1 cellular context compared by ENCODE assay signal in the genomic region with DNA sequence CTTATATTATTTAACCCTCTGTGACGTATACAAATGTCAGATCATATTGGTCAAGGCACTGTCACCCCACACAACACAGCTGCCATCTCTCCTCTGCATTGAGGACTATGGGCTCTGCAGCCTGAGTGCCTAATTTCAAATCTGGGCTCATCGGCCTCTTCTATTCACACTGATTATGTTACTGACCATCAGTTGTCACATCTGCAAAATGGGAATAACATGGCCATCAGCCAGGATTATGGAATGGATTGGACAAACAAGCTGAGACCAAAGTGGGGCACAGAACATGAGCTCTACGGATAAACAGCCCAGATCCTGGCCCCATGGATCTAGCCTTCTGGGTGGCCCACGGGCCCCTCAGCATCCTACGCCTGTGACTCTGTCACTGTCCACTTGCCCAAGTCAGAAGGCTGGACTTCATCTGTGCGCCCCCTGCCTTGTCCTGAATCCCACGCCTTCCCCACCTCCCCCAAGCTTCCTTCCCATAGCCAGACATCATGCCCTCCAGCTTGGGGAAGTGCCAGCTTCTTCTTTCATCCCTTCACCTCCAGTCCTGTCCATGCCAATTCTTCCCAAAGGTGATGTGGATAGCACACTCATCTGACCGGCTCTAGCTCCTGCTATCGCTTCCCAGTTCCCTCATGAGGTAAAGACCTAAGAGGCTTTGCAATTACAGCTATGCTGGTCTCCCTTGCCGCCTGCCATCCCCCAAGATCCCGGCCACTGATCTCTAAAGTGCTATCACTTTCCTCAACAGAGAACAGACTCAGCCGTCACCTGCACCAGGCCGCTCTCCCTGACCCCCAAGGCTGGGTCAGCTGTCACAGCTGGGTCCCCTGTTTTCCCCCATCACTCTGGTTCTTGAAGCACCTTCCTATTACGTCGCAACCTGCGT.
TF ChIP-seq lines count a peak whose summit lies in the region.

No MANE protein-coding gene starts in this region.

TF ChIP-seq in K562, 482 proteins besides CTCF, POLR2A, EP300 and RAD21:
- TF ChIP-seq STAG1 (CRISPR knock-in tag; IDR thresholded peaks at IDR 0.05; ENCODE audit: borderline replicate concordance) (0 out of 2 replicates have a peak, but pooled peaks have one; percentile 41), ZNF586 (CRISPR knock-in tag; conservative IDR thresholded peaks at IDR 0.05) (no peak), GTF2E2 (tag; IDR thresholded peaks at IDR 0.05) (peak; percentile 44), MAFG (tag; conservative IDR thresholded peaks at IDR 0.05) (no peak), BRCA1 (IDR thresholded peaks at IDR 0.05) (no peak), BRCA1 (CRISPR knock-in tag; IDR thresholded peaks at IDR 0.05) (0 out of 2 replicates have a peak, but pooled peaks have one; percentile 45), ZC3H4 (CRISPR knock-in tag; IDR thresholded peaks at IDR 0.05; ENCODE audit: borderline replicate concordance) (peak; percentile 91; the same call in 1 of the 2 replicates), HDAC2 (IDR thresholded peaks at IDR 0.05) (0 out of 2 replicates have a peak, but pooled peaks have one; percentile 13), RBM25 (IDR thresholded peaks at IDR 0.05; ENCODE audit: low read depth, low read length, severe bottlenecking) (peak; percentile 70), KDM1A (IDR thresholded peaks at IDR 0.05) (peak in 1 of 2 experiments; percentile 27; a peak in 1 of 4 replicates), TRIM25 (IDR thresholded peaks at IDR 0.05; ENCODE audit: borderline replicate concordance) (no peak), ZBTB40 (IDR thresholded peaks at IDR 0.05) (no peak), ZBTB40 (CRISPR knock-in tag; IDR thresholded peaks at IDR 0.05) (no peak), MEF2A (IDR thresholded peaks at IDR 0.05; ENCODE audit: control insufficient read depth, low read depth, low read length) (no peak), CREB3L1 (IDR thresholded peaks at IDR 0.05; ENCODE audit: borderline replicate concordance, low read depth) (peak; percentile 3; the same call in 1 of the 2 replicates)
- TF ChIP-seq, protein P1, sequence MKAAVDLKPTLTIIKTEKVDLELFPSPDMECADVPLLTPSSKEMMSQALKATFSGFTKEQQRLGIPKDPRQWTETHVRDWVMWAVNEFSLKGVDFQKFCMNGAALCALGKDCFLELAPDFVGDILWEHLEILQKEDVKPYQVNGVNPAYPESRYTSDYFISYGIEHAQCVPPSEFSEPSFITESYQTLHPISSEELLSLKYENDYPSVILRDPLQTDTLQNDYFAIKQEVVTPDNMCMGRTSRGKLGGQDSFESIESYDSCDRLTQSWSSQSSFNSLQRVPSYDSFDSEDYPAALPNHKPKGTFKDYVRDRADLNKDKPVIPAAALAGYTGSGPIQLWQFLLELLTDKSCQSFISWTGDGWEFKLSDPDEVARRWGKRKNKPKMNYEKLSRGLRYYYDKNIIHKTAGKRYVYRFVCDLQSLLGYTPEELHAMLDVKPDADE (conservative IDR thresholded peaks at IDR 0.05; ENCODE audit: control insufficient read depth, low read depth, low read length): peak; percentile 40; the same call in 1 of the 2 replicates
- TF ChIP-seq, protein P2, sequence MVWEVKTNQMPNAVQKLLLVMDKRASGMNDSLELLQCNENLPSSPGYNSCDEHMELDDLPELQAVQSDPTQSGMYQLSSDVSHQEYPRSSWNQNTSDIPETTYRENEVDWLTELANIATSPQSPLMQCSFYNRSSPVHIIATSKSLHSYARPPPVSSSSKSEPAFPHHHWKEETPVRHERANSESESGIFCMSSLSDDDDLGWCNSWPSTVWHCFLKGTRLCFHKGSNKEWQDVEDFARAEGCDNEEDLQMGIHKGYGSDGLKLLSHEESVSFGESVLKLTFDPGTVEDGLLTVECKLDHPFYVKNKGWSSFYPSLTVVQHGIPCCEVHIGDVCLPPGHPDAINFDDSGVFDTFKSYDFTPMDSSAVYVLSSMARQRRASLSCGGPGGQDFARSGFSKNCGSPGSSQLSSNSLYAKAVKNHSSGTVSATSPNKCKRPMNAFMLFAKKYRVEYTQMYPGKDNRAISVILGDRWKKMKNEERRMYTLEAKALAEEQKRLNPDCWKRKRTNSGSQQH (CRISPR knock-in tag; IDR thresholded peaks at IDR 0.05): 0 out of 2 replicates have a peak, but pooled peaks have one; percentile 41
